In genomic region chr6:90502866-90503407, GRCh38 we compare ENCODE assay signal across 10 cellular contexts.
DNase-seq lines count a peak whose midpoint lies in the region; ATAC-seq, FAIRE-seq and TF ChIP-seq lines count a peak whose summit lies in the region.
"Had no signal": no experiment of that assay in that cellular context is flagged by ENCODE, and none has a peak within 500 bp of the region (broad histone marks: within the 10 kb centered on the region; RNA-seq: fewer than 3 reads in every experiment).

No MANE protein-coding gene starts in this region.

- peaks cover 6% of the 10 kb centered on the region for H3K27me3 Mint-ChIP-seq in GM23338 (ENCODE audit: insufficient read depth, low read depth, poor library complexity)

- H3K9me3 Mint-ChIP-seq in GM23338: peaks cover 3% of the 10 kb centered on the region; the same call in 2 of the 3 replicates

- CTCF ChIA-PET in OCI-LY7 (lab: Charles Lee; ENCODE audit: unreplicated experiment): no interaction called here

- H3K36me3 ChIP-seq in GM23338 (ENCODE audit: insufficient read depth): no peaks in the 10 kb centered on the region
- no peaks in the 10 kb centered on the region for H3K36me3 ChIP-seq in OCI-LY7 (ENCODE audit: insufficient read depth, low read length)

- ATAC-seq in GM18505 (IDR thresholded peaks at IDR 0.05; ENCODE audit: unreplicated experiment) (peak; percentile 90), GM23338 (peak; percentile 66)

- FAIRE-seq in frontal cortex (lab: Jason Lieb, UNC) (no peak), D721Med (lab: Jason Lieb, UNC) (no peak)

- no TSS peak for BruUV-seq in OCI-LY7 (replicated peaks; lab: Mats Ljungman, UMichigan)

- peaks cover 26% of the 10 kb centered on the region for H3K4me1 Mint-ChIP-seq in GM23338

- H3K4me2 ChIP-seq in GM23338 (0 out of 2 replicates have a peak overlapping the region, but pooled peaks have one; percentile 3), OCI-LY7 (ENCODE audit: low read length) (no peak overlapping the region)

- peaks cover 3% of the 10 kb centered on the region; the same call in 1 of the 3 replicates for H3K36me3 Mint-ChIP-seq in GM23338 (ENCODE audit: low read depth)

- no peaks in the 10 kb centered on the region for H3K79me2 ChIP-seq in GM23338 (replicated peaks; ENCODE audit: insufficient read depth)
- no peaks in the 10 kb centered on the region for H3K79me2 ChIP-seq in OCI-LY7 (ENCODE audit: insufficient read depth, low read depth, low read length)

- H3K27me3 ChIP-seq in GM23338 (ENCODE audit: insufficient read depth): no peaks in the 10 kb centered on the region

- H3K9me3 ChIP-seq in OCI-LY7 (ENCODE audit: low read length): no peaks in the 10 kb centered on the region

- H2AFZ ChIP-seq in GM23338 (no peak overlapping the region), OCI-LY7 (ENCODE audit: low read length) (no peak overlapping the region)

- intact Hi-C loops in OCI-LY7 (cut with micrococcal nuclease; ENCODE audit: unreplicated experiment): no loop called here

- H3K4me3 ChIP-seq in GM23338: no peak overlapping the region
- H3K4me3 ChIP-seq in OCI-LY7 (ENCODE audit: low read depth, low read length, poor library complexity, severe bottlenecking): no peak overlapping the region

- H3K9me2 ChIP-seq in GM23338 (ENCODE audit: insufficient read depth) (no peaks in the 10 kb centered on the region), OCI-LY7 (ENCODE audit: insufficient read depth, low read length) (no peaks in the 10 kb centered on the region)

- DNase-seq in GM23338 (ENCODE audit: low spot score) (peak; percentile 77), NAMALWA (ENCODE audit: low spot score) (peak; percentile 16), iPS-NIHi7 (ENCODE audit: extremely low spot score) (peak; percentile 25), dermis blood vessel endothelial cell (no peak), OCI-LY7 (ENCODE audit: low spot score) (no peak), frontal cortex (ENCODE audit: low spot score in 2 of 2) (no peak), D721Med (ENCODE audit: insufficient read length, low spot score) (no peak)
- DNase-seq: NCI-H1092 treated with DMSO at 0.1 percent for 48 hours had no signal

- H3F3A ChIP-seq in GM23338 (replicated peaks; ENCODE audit: low read depth): no peaks in the 10 kb centered on the region

- H3K27ac ChIP-seq in GM23338 (ENCODE audit: low read depth): peak overlapping the region; percentile 12; the same call in 1 of the 2 replicates
- no peak overlapping the region for H3K27ac ChIP-seq in OCI-LY7 (ENCODE audit: low read depth, low read length, poor library complexity, severe bottlenecking)
- H3K27ac ChIP-seq: epithelial cell of prostate had no signal

- POLR2A ChIA-PET in OCI-LY7 (lab: Charles Lee): interaction anchor here (0.7 kb wide), 1 partner anchor 50 kb away, joined by 4 read pairs; no protein-coding TSS in a partner anchor

- TF ChIP-seq CTCF in GM23338 (conservative IDR thresholded peaks at IDR 0.05; ENCODE audit: low read depth in 2 of 2): no peak
- TF ChIP-seq CTCF in OCI-LY7 (conservative IDR thresholded peaks at IDR 0.05; ENCODE audit: low read length): no peak
- TF ChIP-seq CTCF in D721Med (IDR thresholded peaks at IDR 0.05; ENCODE audit: insufficient read depth, missing control alignments): no peak

- H3K27ac Mint-ChIP-seq in GM23338: peak overlapping the region; percentile 97

- no peak overlapping the region for H3K4me3 Mint-ChIP-seq in GM23338

- H3K4me1 ChIP-seq in GM23338 (ENCODE audit: insufficient read depth) (peaks cover 12% of the 10 kb centered on the region; the same call in 1 of the 2 replicates), OCI-LY7 (ENCODE audit: insufficient read depth, low read length, poor library complexity, severe bottlenecking) (no peaks in the 10 kb centered on the region)

- no peak for TF ChIP-seq POLR2A in GM18505 (IDR thresholded peaks at IDR 0.05; ENCODE audit: borderline replicate concordance, extremely low read depth, insufficient read depth, insufficient read length)

- H4K20me1 ChIP-seq in GM23338 (replicated peaks; ENCODE audit: insufficient read depth) (no peaks in the 10 kb centered on the region), OCI-LY7 (ENCODE audit: insufficient read depth, low read length) (no peaks in the 10 kb centered on the region)

TF ChIP-seq in GM23338, 12 proteins besides CTCF, POLR2A, EP300 and RAD21 (continues in another document):
- TF ChIP-seq STAT1 (IDR thresholded peaks at IDR 0.05; ENCODE audit: unreplicated experiment) (no peak), EZH2 (IDR thresholded peaks at IDR 0.05; ENCODE audit: low read depth, unreplicated experiment) (no peak), ZNF331 (CRISPR knock-in tag; IDR thresholded peaks at IDR 0.05; ENCODE audit: low read depth) (no peak), ZNF462 (CRISPR knock-in tag; IDR thresholded peaks at IDR 0.05) (no peak), ETS1 (IDR thresholded peaks at IDR 0.05) (no peak), NANOG (IDR thresholded peaks at IDR 0.05; ENCODE audit: borderline replicate concordance) (no peak), ZNF114 (CRISPR knock-in tag; IDR thresholded peaks at IDR 0.05) (no peak), CREB1 (CRISPR knock-in tag; IDR thresholded peaks at IDR 0.05; ENCODE audit: low read depth) (no peak)

Comparison
In these comparisons a context has a peak if more than half of its experiments do, and no peak if none do; other contexts are left out.
1. DNase-seq: peak in GM23338 (single experiment), NAMALWA (single experiment) and iPS-NIHi7 (single experiment); none in dermis blood vessel endothelial cell (single experiment), OCI-LY7 (single experiment), frontal cortex (0 of 2) and D721Med (single experiment).